In the genomic region with DNA sequence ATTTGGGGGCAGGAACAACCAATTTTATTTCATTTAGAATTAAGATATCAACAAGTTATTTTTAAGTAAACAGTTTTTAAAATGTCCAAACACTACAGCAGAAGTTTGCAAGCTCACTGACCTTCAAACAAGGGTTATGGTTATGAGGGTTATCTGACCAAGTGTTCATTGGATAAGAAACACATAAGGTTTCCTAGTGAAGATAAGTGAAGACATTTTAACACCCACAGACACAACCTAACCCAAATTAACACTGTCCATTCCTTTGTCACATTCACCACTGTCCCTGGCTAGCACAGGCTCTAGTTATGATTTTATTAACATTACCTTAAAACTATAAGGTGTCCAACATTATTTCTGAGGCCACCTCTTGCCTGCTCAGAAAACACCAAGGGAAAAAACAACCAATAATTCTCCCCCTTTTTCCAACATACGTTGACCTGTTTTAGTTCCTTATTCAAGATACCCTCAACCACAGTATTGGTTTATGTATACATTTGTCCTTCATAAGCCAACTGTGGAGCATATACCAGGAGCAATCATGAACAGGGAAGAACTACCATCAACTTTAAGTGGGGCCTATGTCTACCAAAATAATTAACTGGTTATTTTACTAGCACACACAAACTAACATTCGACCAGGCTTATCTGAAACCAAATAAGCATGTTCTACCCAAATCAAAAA, we compare ENCODE assay signal across 2 cellular contexts.
TF ChIP-seq lines count a peak whose summit lies in the region.

No MANE protein-coding gene starts in this region.

TF ChIP-seq in HepG2, 621 proteins besides CTCF, POLR2A, EP300 and RAD21:
- no peak for TF ChIP-seq KDM5A (IDR thresholded peaks at IDR 0.05; ENCODE audit: borderline replicate concordance, low read length)
- TF ChIP-seq RBFOX2 (IDR thresholded peaks at IDR 0.05; ENCODE audit: low read depth, low read length), result peak; percentile 38
- peak; percentile 24; the same call in 1 of the 2 replicates for TF ChIP-seq POLR2AphosphoS5 (IDR thresholded peaks at IDR 0.05; ENCODE audit: low read depth, low read length)
TF ChIP-seq in HepG2: peak in this region for 2.

TF ChIP-seq in GM12878, 131 proteins besides CTCF, POLR2A, EP300 and RAD21:
- peak; percentile 53; the same call in 1 of the 2 replicates for TF ChIP-seq POLR2AphosphoS5 (IDR thresholded peaks at IDR 0.05; ENCODE audit: low read length)
- no peak for TF ChIP-seq EGR1 (IDR thresholded peaks at IDR 0.05; ENCODE audit: borderline replicate concordance in 1 of 2, low read depth in 2 of 2, low read length in 2 of 2)
